ENCODE assay signal across 11 cellular contexts in genomic region chr2:159456500-159457426, GRCh38.
DNase-seq lines count a peak whose midpoint lies in the region; ATAC-seq, FAIRE-seq and TF ChIP-seq lines count a peak whose summit lies in the region.
"Had no signal": no experiment of that assay in that cellular context is flagged by ENCODE, and none has a peak within 500 bp of the region (broad histone marks: within the 10 kb centered on the region; RNA-seq: fewer than 3 reads in every experiment).

No MANE protein-coding gene starts in this region.

- H2AFZ ChIP-seq in GM12878 (ENCODE audit: control insufficient read depth, low read depth, low read length) = no peak overlapping the region

- H3K9me3 ChIP-seq in left ventricle myocardium inferior (replicated peaks) (no peaks in the 10 kb centered on the region), GM12878 (replicated peaks; ENCODE audit: control insufficient read depth, insufficient read depth, low read length) (no peaks in the 10 kb centered on the region), tibial artery (no peaks in the 10 kb centered on the region)

- H3K4me1 ChIP-seq in left ventricle myocardium inferior = peaks cover 53% of the 10 kb centered on the region
- peaks cover 7% of the 10 kb centered on the region; the same call in 1 of the 2 replicates for H3K4me1 ChIP-seq in GM12878 (ENCODE audit: control insufficient read depth, insufficient read depth, low read length)
- H3K4me1 ChIP-seq in tibial artery = peaks cover 0 to 34% (median 4%) of the 10 kb centered on the region in 4 donors

- no peak for TF ChIP-seq EP300 in GM12878 (IDR thresholded peaks at IDR 0.05; ENCODE audit: borderline replicate concordance in 1 of 2, control insufficient read depth in 1 of 2, low read depth in 2 of 2, low read length in 2 of 2)

- H3K9ac ChIP-seq in GM12878 (ENCODE audit: control insufficient read depth, insufficient read depth, low read length) = no peak overlapping the region

- TF ChIP-seq CTCF in left ventricle myocardium inferior (IDR thresholded peaks at IDR 0.05; ENCODE audit: borderline replicate concordance) = no peak
- TF ChIP-seq CTCF in GM12878 (IDR thresholded peaks at IDR 0.05 in 2 of 3, conservative IDR thresholded peaks at IDR 0.05 in 1 of 3; ENCODE audit: control insufficient read depth in 2 of 3, extremely low read depth in 1 of 3, insufficient read depth in 1 of 3, low read depth in 3 of 3, low read length in 3 of 3) = no peak
- no peak for TF ChIP-seq CTCF in tibial artery (IDR thresholded peaks at IDR 0.05)

- CTCF ChIA-PET in GM12878 (lab: Yijun Ruan, JAX) = no interaction called here

- no peak for TF ChIP-seq RAD21 in GM12878 (IDR thresholded peaks at IDR 0.05; ENCODE audit: insufficient read depth, low read depth, low read length)

- no peaks in the 10 kb centered on the region for H3K79me2 ChIP-seq in GM12878 (ENCODE audit: control insufficient read depth, insufficient read depth, low read length)

- in situ Hi-C loops in GM12878 (cut with MboI) = no loop called here

- ATAC-seq in Right ventricle myocardium superior (ENCODE audit: poor library complexity) = peak; percentile 47
- peak; percentile 39 for ATAC-seq in HG03039 (IDR thresholded peaks at IDR 0.05; ENCODE audit: unreplicated experiment)
- ATAC-seq in GM12878 = peak; percentile 69

- H3K27ac ChIP-seq in left ventricle myocardium inferior (replicated peaks) (no peak overlapping the region), GM12878 (ENCODE audit: control insufficient read depth, insufficient read depth) (no peak overlapping the region), tibial artery (no peak overlapping the region)

- SMC1A ChIA-PET in GM12878 (lab: Charles Lee; ENCODE audit: uncharacterized antibody, unreplicated experiment) = interaction anchor here (1.0 to 1.4 kb wide), 2 partner anchors 8 to 279 kb away, joined by 3 to 7 read pairs; no protein-coding TSS in a partner anchor

- peak; percentile 59 for FAIRE-seq in GM12878 (lab: Jason Lieb, UNC)

- no peak for TF ChIP-seq POLR2A in GM12878 (IDR thresholded peaks at IDR 0.05; ENCODE audit: low read depth, low read length)

- H3K4me3 ChIP-seq in left ventricle myocardium inferior (no peak overlapping the region), GM12878 (no peak overlapping the region), H7 (ENCODE audit: insufficient read depth, low read depth, low read length) (no peak overlapping the region), tibial artery (no peak overlapping the region)

- H3K36me3 ChIP-seq in left ventricle myocardium inferior (peaks cover 4% of the 10 kb centered on the region), GM12878 (ENCODE audit: control insufficient read depth in 2 of 2, insufficient read depth in 2 of 2, low read length in 1 of 2) (no peaks in the 10 kb centered on the region), H7 (replicated peaks; ENCODE audit: control insufficient read depth, insufficient read depth, low read length) (no peaks in the 10 kb centered on the region), tibial artery (no peaks in the 10 kb centered on the region)

- H3K4me2 ChIP-seq in GM12878 (ENCODE audit: control insufficient read depth, insufficient read depth) = no peak overlapping the region

- no peaks in the 10 kb centered on the region for H3K27me3 ChIP-seq in left ventricle myocardium inferior (ENCODE audit: low read depth)
- H3K27me3 ChIP-seq in GM12878 (replicated peaks in 1 of 2; ENCODE audit: control insufficient read depth in 2 of 2, insufficient read depth in 2 of 2, low read length in 1 of 2) = no peaks in the 10 kb centered on the region
- H3K27me3 ChIP-seq in H7 (ENCODE audit: control insufficient read depth, insufficient read depth, low read length) = no peaks in the 10 kb centered on the region
- H3K27me3 ChIP-seq in tibial artery = no peaks in the 10 kb centered on the region

- RAD21 ChIA-PET in GM12878 (lab: Charles Lee; ENCODE audit: unreplicated experiment) = interaction anchor here (0.8 to 0.9 kb wide), 2 partner anchors 11 to 34 kb away, joined by 3 read pairs; no protein-coding TSS in a partner anchor

- POLR2A ChIA-PET in GM12878 (lab: Charles Lee) = interaction anchor here (0.6 kb wide), 1 partner anchor 249 kb away, joined by 4 read pairs; no protein-coding TSS in a partner anchor

- WGBS in GM12878 (ENCODE audit: insufficient coverage, insufficient replicate concordance, low lambda C conversion rate, missing lambda C conversion rate) = 47% methylated on average over 5 of the region's 5 CpGs

- DNase-seq in Right ventricle myocardium superior = no peak
- no peak for DNase-seq in left ventricle myocardium inferior
- no peak for DNase-seq in GM12878 (ENCODE audit: low read depth, low spot score)
- no peak for DNase-seq in NCI-H1694 (lab: John Stamatoyannopoulos, UW)
- no peak for DNase-seq in superior temporal gyrus (ENCODE audit: extremely low spot score)
- DNase-seq in H7 = no peak
- no peak for DNase-seq in tibial artery
- DNase-seq: left cardiac atrium; NCI-H2081 treated with DMSO at 0.1 percent for 48 hours; stimulated activated CD4-positive, alpha-beta T cell treated with anti-CD3 and anti-CD28 coated beads, Interleukin-1b, Interleukin-23, amount 100 ng/mL, for 48 hours had no signal

- no TSS peak for BruUV-seq in GM12878 (replicated peaks; lab: Mats Ljungman, UMichigan)

- H4K20me1 ChIP-seq in GM12878 (ENCODE audit: control insufficient read depth, insufficient read depth) = no peaks in the 10 kb centered on the region

- intact Hi-C loops in Right ventricle myocardium superior (cut with DNase I) = no loop called here
- intact Hi-C loops in left ventricle myocardium inferior (cut with micrococcal nuclease) = no loop called here
- intact Hi-C loops in GM12878 (cut with micrococcal nuclease; ENCODE audit: unreplicated experiment) = no loop called here
- intact Hi-C loops in tibial artery (cut with DNase I; ENCODE audit: low total_unique reads) = no loop called here

TF ChIP-seq in GM12878, 131 proteins besides CTCF, POLR2A, EP300 and RAD21 (continues in another document):
- TF ChIP-seq JUNB (IDR thresholded peaks at IDR 0.05) (peak; percentile 68), MEF2A (IDR thresholded peaks at IDR 0.05; ENCODE audit: insufficient read depth, low read depth, low read length) (0 out of 2 replicates have a peak, but pooled peaks have one; percentile 6), CBX3 (IDR thresholded peaks at IDR 0.05; ENCODE audit: borderline replicate concordance, low read depth) (no peak), RUNX3 (IDR thresholded peaks at IDR 0.05; ENCODE audit: low read length) (peak; percentile 27; the same call in 1 of the 2 replicates), SMARCA5 (IDR thresholded peaks at IDR 0.05) (no peak), DPF2 (IDR thresholded peaks at IDR 0.05) (no peak), USF2 (IDR thresholded peaks at IDR 0.05; ENCODE audit: borderline replicate concordance, low read depth, low read length) (no peak), ZBTB4 (CRISPR knock-in tag; IDR thresholded peaks at IDR 0.05) (no peak), KDM1A (IDR thresholded peaks at IDR 0.05; ENCODE audit: borderline replicate concordance) (no peak), CEBPB (IDR thresholded peaks at IDR 0.05; ENCODE audit: borderline replicate concordance in 1 of 2, low read depth in 2 of 2, low read length in 2 of 2) (no peak), ZNF274 (IDR thresholded peaks at IDR 0.05; ENCODE audit: insufficient read depth, insufficient read length) (no peak), PBX3 (IDR thresholded peaks at IDR 0.05; ENCODE audit: insufficient replicate concordance, low read depth, low read length) (no peak)
